22 cellular contexts compared by ENCODE assay signal in genomic region chr10:82399850-82400249, GRCh38.
DNase-seq lines count a peak whose midpoint lies in the region; ATAC-seq and TF ChIP-seq lines count a peak whose summit lies in the region.
"Had no signal": no experiment of that assay in that cellular context is flagged by ENCODE, and none has a peak within 500 bp of the region (broad histone marks: within the 10 kb centered on the region; RNA-seq: fewer than 3 reads in every experiment).

No MANE protein-coding gene starts in this region.

- POLR2A ChIA-PET in SK-N-SH (lab: Yijun Ruan, JAX): no interaction called here

- DNase-seq in NCI-H69 (lab: John Stamatoyannopoulos, UW) (peak; percentile 22), SK-N-SH (no peak), HK-2 (ENCODE audit: unreplicated experiment) (no peak)
- DNase-seq: AML-193; C1 segment of cervical spinal cord; CD4-positive, alpha-beta memory T cell; CD4-positive, CD25-positive, alpha-beta regulatory T cell; CD8-positive, alpha-beta memory T cell; COR-L47; DMS 273 treated with DMSO at 0.1 percent for 48 hours; DMS153; DMS53; DMS79; DND-41; EL; GDM1 had no signal

- 11% methylated on average over 2 of the region's 2 CpGs for WGBS in SK-N-SH (ENCODE audit: low lambda C conversion rate)

- peak; percentile 5; the same call in 1 of the 2 replicates for TF ChIP-seq RAD21 in SK-N-SH (IDR thresholded peaks at IDR 0.05; ENCODE audit: low read length)

- CTCF ChIA-PET in SK-N-SH (lab: Yijun Ruan, JAX): interaction anchor here (0.7 kb wide), 1 partner anchor 207 kb away, joined by 4 read pairs; no protein-coding TSS in a partner anchor

- H2AFZ ChIP-seq in SK-N-SH (ENCODE audit: low read depth): no peak overlapping the region

- H3K9ac ChIP-seq in BLaER1 (no peak overlapping the region), SK-N-SH (no peak overlapping the region)

- no peak for ATAC-seq in HG03354 (IDR thresholded peaks at IDR 0.05; ENCODE audit: poor library complexity, severe bottlenecking, unreplicated experiment)
- ATAC-seq in GM18861 (IDR thresholded peaks at IDR 0.05; ENCODE audit: unreplicated experiment): no peak
- ATAC-seq: A549, GM12878 had no signal

- no peaks in the 10 kb centered on the region for H3K9me2 ChIP-seq in SK-N-SH

- H3K79me2 ChIP-seq in SK-N-SH (ENCODE audit: insufficient read depth): no peaks in the 10 kb centered on the region

- H3K9me3 ChIP-seq in BLaER1: no peaks in the 10 kb centered on the region
- no peaks in the 10 kb centered on the region for H3K9me3 ChIP-seq in SK-N-SH
- H3K9me3 ChIP-seq: A549 had no signal

- H3K4me1 ChIP-seq in BLaER1: peaks cover 67% of the 10 kb centered on the region
- peaks cover 0 to 8% of the 10 kb centered on the region in 2 experiments; a peak in 1 of 4 replicates for H3K4me1 ChIP-seq in SK-N-SH (ENCODE audit: control insufficient read depth in 1 of 2, insufficient read depth in 2 of 2, low read depth in 1 of 2, low read length in 1 of 2)
- H3K4me1 ChIP-seq: A549 had no signal

- H3F3A ChIP-seq in SK-N-SH (replicated peaks; ENCODE audit: insufficient read depth): no peaks in the 10 kb centered on the region

- TF ChIP-seq EP300 in SK-N-SH (IDR thresholded peaks at IDR 0.05; ENCODE audit: borderline replicate concordance in 1 of 2, low read depth in 1 of 2, low read length in 1 of 2): peak in 1 of 2 experiments; percentile 90; a peak in 2 of 4 replicates

- H3K27ac ChIP-seq in BLaER1 (peak overlapping the region; percentile 49; the same call in 1 of the 2 replicates), SK-N-SH (ENCODE audit: low read depth in 2 of 2, low read length in 1 of 2) (no peak overlapping the region)
- H3K27ac ChIP-seq: 22Rv1, A549 had no signal

- no peaks in the 10 kb centered on the region; the same call in 1 of the 2 replicates for H3K36me3 ChIP-seq in BLaER1
- H3K36me3 ChIP-seq in SK-N-SH (replicated peaks in 1 of 2; ENCODE audit: control insufficient read depth in 1 of 2, insufficient read depth in 2 of 2, low read length in 1 of 2): no peaks in the 10 kb centered on the region

- H4K20me1 ChIP-seq in BLaER1 (no peaks in the 10 kb centered on the region), SK-N-SH (ENCODE audit: insufficient read depth) (no peaks in the 10 kb centered on the region)

- H3K27me3 ChIP-seq in BLaER1 (no peaks in the 10 kb centered on the region), SK-N-SH (ENCODE audit: insufficient read depth) (no peaks in the 10 kb centered on the region)

- TF ChIP-seq CTCF in SK-N-SH (IDR thresholded peaks at IDR 0.05): no peak

- H3K4me3 ChIP-seq in BLaER1: no peak overlapping the region
- H3K4me3 ChIP-seq in SK-N-SH (ENCODE audit: low read depth in 2 of 2, low read length in 1 of 2): no peak overlapping the region
- H3K4me3 ChIP-seq: A549, GM12878 had no signal

- H3K4me2 ChIP-seq in BLaER1: no peak overlapping the region
- no peak overlapping the region for H3K4me2 ChIP-seq in SK-N-SH
- H3K4me2 ChIP-seq: A549 had no signal

TF ChIP-seq in SK-N-SH, 30 proteins besides CTCF, POLR2A, EP300 and RAD21:
- no peak for TF ChIP-seq YY1 (IDR thresholded peaks at IDR 0.05; ENCODE audit: low read depth)
- TF ChIP-seq RXRA (IDR thresholded peaks at IDR 0.05; ENCODE audit: borderline replicate concordance, low read depth): no peak
- no peak for TF ChIP-seq MEF2A (IDR thresholded peaks at IDR 0.05; ENCODE audit: borderline replicate concordance, low read depth)
- no peak for TF ChIP-seq TEAD4 (IDR thresholded peaks at IDR 0.05; ENCODE audit: borderline replicate concordance, insufficient read depth)
- TF ChIP-seq USF1 (IDR thresholded peaks at IDR 0.05; ENCODE audit: borderline replicate concordance, low read depth): no peak
- no peak for TF ChIP-seq SIN3A (IDR thresholded peaks at IDR 0.05; ENCODE audit: borderline replicate concordance, low read depth, low read length)
- no peak for TF ChIP-seq SMC3 (IDR thresholded peaks at IDR 0.05; ENCODE audit: low read depth, low read length)
- TF ChIP-seq, protein P1, sequence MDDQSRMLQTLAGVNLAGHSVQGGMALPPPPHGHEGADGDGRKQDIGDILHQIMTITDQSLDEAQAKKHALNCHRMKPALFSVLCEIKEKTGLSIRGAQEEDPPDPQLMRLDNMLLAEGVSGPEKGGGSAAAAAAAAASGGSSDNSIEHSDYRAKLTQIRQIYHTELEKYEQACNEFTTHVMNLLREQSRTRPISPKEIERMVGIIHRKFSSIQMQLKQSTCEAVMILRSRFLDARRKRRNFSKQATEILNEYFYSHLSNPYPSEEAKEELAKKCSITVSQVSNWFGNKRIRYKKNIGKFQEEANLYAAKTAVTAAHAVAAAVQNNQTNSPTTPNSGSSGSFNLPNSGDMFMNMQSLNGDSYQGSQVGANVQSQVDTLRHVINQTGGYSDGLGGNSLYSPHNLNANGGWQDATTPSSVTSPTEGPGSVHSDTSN (IDR thresholded peaks at IDR 0.05): no peak
- TF ChIP-seq TCF12 (IDR thresholded peaks at IDR 0.05): 0 out of 2 replicates have a peak, but pooled peaks have one; percentile 4
- peak; percentile 95 for TF ChIP-seq RCOR1 (IDR thresholded peaks at IDR 0.05; ENCODE audit: low read length)
- TF ChIP-seq CHD2 (IDR thresholded peaks at IDR 0.05; ENCODE audit: low read length, partially characterized antibody): peak; percentile 55
- TF ChIP-seq EZH2phosphoT487 (IDR thresholded peaks at IDR 0.05; ENCODE audit: borderline replicate concordance, low read depth): no peak
- TF ChIP-seq GATA2 (CRISPR knock-in tag; IDR thresholded peaks at IDR 0.05): peak; percentile 94
- no peak for TF ChIP-seq REST (IDR thresholded peaks at IDR 0.05; ENCODE audit: low read depth, low read length)
- peak; percentile 48; the same call in 1 of the 2 replicates for TF ChIP-seq FOXJ3 (CRISPR knock-in tag; IDR thresholded peaks at IDR 0.05)
